ENCODE assay signal across 8 cellular contexts in the genomic region with DNA sequence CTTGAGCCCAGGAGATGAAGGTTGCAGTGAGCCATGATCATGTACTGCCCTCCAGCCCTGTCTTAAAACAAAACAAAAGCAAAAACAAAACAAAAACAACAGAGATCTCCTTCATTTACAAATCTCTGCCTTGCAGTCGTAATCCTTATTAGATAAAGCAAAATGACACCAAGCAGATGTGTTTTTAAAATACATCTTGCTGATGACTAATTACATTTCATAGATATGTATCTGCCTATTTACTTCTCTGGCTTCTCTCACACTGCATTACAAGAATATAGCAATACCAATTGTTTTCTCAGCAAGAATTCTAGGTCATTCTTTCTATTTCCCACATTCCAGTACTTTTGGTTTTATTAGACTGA. TPM values are rescaled to one million over a fixed set of nuclear protein-coding genes. Genes with fewer than 3 reads are reported as not detected.
DNase-seq lines count a peak whose midpoint lies in the region; ATAC-seq and TF ChIP-seq lines count a peak whose summit lies in the region.

No MANE protein-coding gene starts in this region.

- peak overlapping the region; percentile 48 to 75 (median 62) for H3K9ac ChIP-seq in skeletal muscle tissue (ENCODE audit: low read depth in 1 of 3, low read length in 3 of 3)

- no peak overlapping the region for H2AFZ ChIP-seq in GM23338

- H3K36me3 Mint-ChIP-seq in GM23338 (ENCODE audit: low read depth) (no peaks in the 10 kb centered on the region; the same call in 2 of the 3 replicates), activated B cell treated with CpG ODN at 0.5 μM for 24 hours (ENCODE audit: low read depth) (peaks cover 42% of the 10 kb centered on the region)

- H4K20me1 ChIP-seq in GM23338 (replicated peaks; ENCODE audit: insufficient read depth): peaks cover 58% of the 10 kb centered on the region

- H3K27me3 ChIP-seq in GM23338 (ENCODE audit: insufficient read depth): no peaks in the 10 kb centered on the region
- H3K27me3 ChIP-seq in skeletal muscle tissue (ENCODE audit: control insufficient read depth in 3 of 3, insufficient read depth in 3 of 3, low read length in 3 of 3): no peaks in the 10 kb centered on the region

- CTCF ChIA-PET in activated B cell treated with CpG ODN at 0.5 μM for 24 hours (lab: Charles Lee): interaction anchor here (4.8 kb wide), 1 partner anchor 21 kb away, joined by 29 read pairs; a partner anchor contains a TSS

- no peaks in the 10 kb centered on the region for H3F3A ChIP-seq in GM23338 (replicated peaks; ENCODE audit: low read depth)

- H3K79me2 ChIP-seq in GM23338 (replicated peaks; ENCODE audit: insufficient read depth): peaks cover 98% of the 10 kb centered on the region

- no peak overlapping the region for H3K4me2 ChIP-seq in GM23338

- H3K36me3 ChIP-seq in GM23338 (ENCODE audit: insufficient read depth) (no peaks in the 10 kb centered on the region), skeletal muscle tissue (ENCODE audit: control insufficient read depth in 3 of 3, insufficient read depth in 3 of 3, low read length in 3 of 3) (no peaks in the 10 kb centered on the region)

- POLR2A ChIA-PET in activated B cell treated with CpG ODN at 0.5 μM for 24 hours (lab: Charles Lee): interaction anchor here (0.5 to 2.3 kb wide), 2 partner anchors 16 to 19 kb away, joined by 3 to 7 read pairs; no protein-coding TSS in a partner anchor

- H3K9me3 ChIP-seq in skeletal muscle tissue (ENCODE audit: control insufficient read depth in 3 of 3, low read length in 3 of 3): no peaks in the 10 kb centered on the region

- ATAC-seq in GM23338 (no peak), activated B cell treated with CpG ODN at 0.5 μM for 24 hours (ENCODE audit: low read depth) (no peak), HG03521 (IDR thresholded peaks at IDR 0.05; ENCODE audit: unreplicated experiment) (no peak)

- H3K27me3 Mint-ChIP-seq in GM23338 (ENCODE audit: insufficient read depth, low read depth, poor library complexity): peaks cover 9% of the 10 kb centered on the region
- no peaks in the 10 kb centered on the region for H3K27me3 Mint-ChIP-seq in activated B cell treated with CpG ODN at 0.5 μM for 24 hours

- H3K4me3 ChIP-seq in GM23338: no peak overlapping the region
- peak overlapping the region; percentile 39 for H3K4me3 ChIP-seq in fibroblast of the aortic adventitia (ENCODE audit: low read depth, low read length)
- peak overlapping the region; percentile 13 to 53 (median 16) for H3K4me3 ChIP-seq in skeletal muscle tissue (ENCODE audit: low read length in 3 of 3)

- no peak overlapping the region for H3K4me3 Mint-ChIP-seq in GM23338
- peak overlapping the region; percentile 7 for H3K4me3 Mint-ChIP-seq in activated B cell treated with CpG ODN at 0.5 μM for 24 hours

- H3K27ac Mint-ChIP-seq in GM23338 (peak overlapping the region; percentile 17), activated B cell treated with CpG ODN at 0.5 μM for 24 hours (peak overlapping the region; percentile 70)

- no peaks in the 10 kb centered on the region; the same call in 1 of the 2 replicates for H3K9me2 ChIP-seq in GM23338 (ENCODE audit: insufficient read depth)

- peaks cover 44% of the 10 kb centered on the region for H3K4me1 ChIP-seq in GM23338 (ENCODE audit: insufficient read depth)
- H3K4me1 ChIP-seq in skeletal muscle tissue (ENCODE audit: control insufficient read depth in 3 of 3, insufficient read depth in 3 of 3, low read length in 3 of 3): peaks cover 68 to 82% (median 71%) of the 10 kb centered on the region in 3 donors

- TF ChIP-seq CTCF in GM23338 (conservative IDR thresholded peaks at IDR 0.05; ENCODE audit: low read depth in 2 of 2) (no peak), activated B cell treated with CpG ODN at 0.5 μM for 24 hours (IDR thresholded peaks at IDR 0.05) (no peak), fibroblast of the aortic adventitia (IDR thresholded peaks at IDR 0.05; ENCODE audit: insufficient read depth, low read length) (no peak)

- H3K4me1 Mint-ChIP-seq in GM23338 (peaks cover 56% of the 10 kb centered on the region), activated B cell treated with CpG ODN at 0.5 μM for 24 hours (peaks cover 87% of the 10 kb centered on the region)

- H3K9me3 Mint-ChIP-seq in GM23338: no peaks in the 10 kb centered on the region
- H3K9me3 Mint-ChIP-seq in activated B cell treated with CpG ODN at 0.5 μM for 24 hours: no peaks in the 10 kb centered on the region

- DNase-seq in GM23338 (ENCODE audit: low spot score) (no peak), activated B cell treated with CpG ODN at 0.5 μM for 24 hours (no peak), fibroblast of the aortic adventitia (ENCODE audit: low read depth) (no peak), NCI-H748 (lab: John Stamatoyannopoulos, UW; ENCODE audit: unreplicated experiment) (no peak), occipital lobe (lab: John Stamatoyannopoulos, UW) (no peak), NCI-H2171 treated with DMSO at 0.1 percent for 48 hours (lab: John Stamatoyannopoulos, UW) (no peak)

- intact Hi-C loops in activated B cell treated with CpG ODN at 0.5 μM for 24 hours (cut with micrococcal nuclease): no loop called here

- H3K27ac ChIP-seq in GM23338 (ENCODE audit: low read depth): peak overlapping the region; percentile 63; the same call in 1 of the 2 replicates
- peak overlapping the region; percentile 89 for H3K27ac ChIP-seq in skeletal muscle tissue (ENCODE audit: low read depth, low read length)

TF ChIP-seq in GM23338, 12 proteins besides CTCF, POLR2A, EP300 and RAD21 (continues in another document):
- TF ChIP-seq STAT1 (IDR thresholded peaks at IDR 0.05; ENCODE audit: unreplicated experiment): no peak
- no peak for TF ChIP-seq NANOG (IDR thresholded peaks at IDR 0.05; ENCODE audit: borderline replicate concordance)
- TF ChIP-seq, protein P1, sequence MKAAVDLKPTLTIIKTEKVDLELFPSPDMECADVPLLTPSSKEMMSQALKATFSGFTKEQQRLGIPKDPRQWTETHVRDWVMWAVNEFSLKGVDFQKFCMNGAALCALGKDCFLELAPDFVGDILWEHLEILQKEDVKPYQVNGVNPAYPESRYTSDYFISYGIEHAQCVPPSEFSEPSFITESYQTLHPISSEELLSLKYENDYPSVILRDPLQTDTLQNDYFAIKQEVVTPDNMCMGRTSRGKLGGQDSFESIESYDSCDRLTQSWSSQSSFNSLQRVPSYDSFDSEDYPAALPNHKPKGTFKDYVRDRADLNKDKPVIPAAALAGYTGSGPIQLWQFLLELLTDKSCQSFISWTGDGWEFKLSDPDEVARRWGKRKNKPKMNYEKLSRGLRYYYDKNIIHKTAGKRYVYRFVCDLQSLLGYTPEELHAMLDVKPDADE (IDR thresholded peaks at IDR 0.05): no peak
- TF ChIP-seq POLR2AphosphoS5 (IDR thresholded peaks at IDR 0.05; ENCODE audit: low read depth): no peak
- TF ChIP-seq EZH2 (IDR thresholded peaks at IDR 0.05; ENCODE audit: low read depth, unreplicated experiment): no peak
- no peak for TF ChIP-seq ZNF331 (CRISPR knock-in tag; IDR thresholded peaks at IDR 0.05; ENCODE audit: low read depth)

RNA-seq across cellular contexts. Expression of a gene that starts 22.8 kb away (rescaled TPM):
- 28.0 and 35.0 TPM in 2 replicates for total RNA-seq in GM23338 (2014; rRNA removed; shearing (Covaris generic))
- 37.8 and 39.1 TPM in 2 replicates for polyA plus RNA-seq in GM23338 (2016; fragmentation: Nextera tagmentation; extraction: Ambion mirVana)
- total RNA-seq in activated B cell treated with CpG ODN at 0.5 μM for 24 hours (79.1 and 89.3 TPM in 2 replicates), fibroblast of the aortic adventitia (ENCODE audit: low replicate concordance) (121 and 127 TPM in 2 replicates), skeletal muscle tissue (21.4 TPM), occipital lobe (13.4 TPM)

RNA-seq across cellular contexts. Expression of a gene that starts 29.2 kb away (rescaled TPM):
- 151 and 158 TPM in 2 replicates for total RNA-seq in GM23338 (2014; rRNA removed; shearing (Covaris generic))
- 290 and 376 TPM in 2 replicates for polyA plus RNA-seq in GM23338 (2016; fragmentation: Nextera tagmentation; extraction: Ambion mirVana)
- total RNA-seq in activated B cell treated with CpG ODN at 0.5 μM for 24 hours: 254 and 275 TPM in 2 replicates
- total RNA-seq in fibroblast of the aortic adventitia (ENCODE audit: low replicate concordance): 43.7 and 62.2 TPM in 2 replicates
- total RNA-seq in skeletal muscle tissue: 49.1 TPM
- total RNA-seq in occipital lobe: 81.6 TPM
